Comparison of ENCODE assay signal across 2 cellular contexts in the genomic region with DNA sequence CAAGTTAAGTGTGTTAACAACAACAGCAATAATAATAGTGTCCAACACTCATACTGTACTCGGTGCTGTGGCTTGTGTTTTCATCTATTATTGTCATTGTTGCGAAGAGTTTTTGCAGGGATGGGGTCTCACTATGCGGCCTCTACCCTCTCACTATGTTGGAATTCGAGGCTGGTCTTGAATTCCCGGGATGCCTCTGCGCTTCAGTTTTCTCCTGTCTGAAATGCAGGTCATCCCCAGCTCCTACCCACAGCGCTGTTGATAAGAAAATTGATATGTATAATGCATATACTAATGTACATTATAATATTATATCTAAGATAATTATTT.
TF ChIP-seq lines count a peak whose summit lies in the region.

No MANE protein-coding gene starts in this region.

TF ChIP-seq in SK-N-SH, 30 proteins besides CTCF, POLR2A, EP300 and RAD21 (continued from another document):
- no peak for TF ChIP-seq FOSL2 (IDR thresholded peaks at IDR 0.05; ENCODE audit: borderline replicate concordance, low read depth)
- TF ChIP-seq RXRA (IDR thresholded peaks at IDR 0.05; ENCODE audit: borderline replicate concordance, low read depth) = no peak
- TF ChIP-seq JUND (IDR thresholded peaks at IDR 0.05) = no peak
- TF ChIP-seq NFIC (IDR thresholded peaks at IDR 0.05; ENCODE audit: borderline replicate concordance) = no peak
- TF ChIP-seq PBX3 (IDR thresholded peaks at IDR 0.05) = no peak
- no peak for TF ChIP-seq SIN3A (IDR thresholded peaks at IDR 0.05; ENCODE audit: borderline replicate concordance, low read depth, low read length)
- TF ChIP-seq IRF3 (IDR thresholded peaks at IDR 0.05; ENCODE audit: low read depth, low read length) = no peak
- TF ChIP-seq RCOR1 (IDR thresholded peaks at IDR 0.05; ENCODE audit: low read length) = no peak
- TF ChIP-seq ELF1 (IDR thresholded peaks at IDR 0.05) = no peak
- TF ChIP-seq POLR2AphosphoS5 (IDR thresholded peaks at IDR 0.05; ENCODE audit: low read depth, low read length) = no peak
- no peak for TF ChIP-seq GATA2 (CRISPR knock-in tag; IDR thresholded peaks at IDR 0.05)
TF ChIP-seq in SK-N-SH: peak in this region for 0.

TF ChIP-seq in SK-N-SH treated with all-trans-retinoic acid at 6 μM for 48 hours, 23 proteins besides CTCF, POLR2A, EP300 and RAD21 (continued from another document):
- no peak for TF ChIP-seq TSHZ2 (CRISPR knock-in tag; IDR thresholded peaks at IDR 0.05)
- no peak for TF ChIP-seq CSDC2 (CRISPR knock-in tag; IDR thresholded peaks at IDR 0.05)
- TF ChIP-seq ZNF70 (CRISPR knock-in tag; IDR thresholded peaks at IDR 0.05) = no peak
- TF ChIP-seq ISL1 (CRISPR knock-in tag; IDR thresholded peaks at IDR 0.05) = no peak
- no peak for TF ChIP-seq OSR1 (CRISPR knock-in tag; IDR thresholded peaks at IDR 0.05)
- TF ChIP-seq, protein P1, sequence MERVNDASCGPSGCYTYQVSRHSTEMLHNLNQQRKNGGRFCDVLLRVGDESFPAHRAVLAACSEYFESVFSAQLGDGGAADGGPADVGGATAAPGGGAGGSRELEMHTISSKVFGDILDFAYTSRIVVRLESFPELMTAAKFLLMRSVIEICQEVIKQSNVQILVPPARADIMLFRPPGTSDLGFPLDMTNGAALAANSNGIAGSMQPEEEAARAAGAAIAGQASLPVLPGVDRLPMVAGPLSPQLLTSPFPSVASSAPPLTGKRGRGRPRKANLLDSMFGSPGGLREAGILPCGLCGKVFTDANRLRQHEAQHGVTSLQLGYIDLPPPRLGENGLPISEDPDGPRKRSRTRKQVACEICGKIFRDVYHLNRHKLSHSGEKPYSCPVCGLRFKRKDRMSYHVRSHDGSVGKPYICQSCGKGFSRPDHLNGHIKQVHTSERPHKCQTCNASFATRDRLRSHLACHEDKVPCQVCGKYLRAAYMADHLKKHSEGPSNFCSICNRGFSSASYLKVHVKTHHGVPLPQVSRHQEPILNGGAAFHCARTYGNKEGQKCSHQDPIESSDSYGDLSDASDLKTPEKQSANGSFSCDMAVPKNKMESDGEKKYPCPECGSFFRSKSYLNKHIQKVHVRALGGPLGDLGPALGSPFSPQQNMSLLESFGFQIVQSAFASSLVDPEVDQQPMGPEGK (CRISPR knock-in tag; IDR thresholded peaks at IDR 0.05; ENCODE audit: borderline replicate concordance) = no peak
